ENCODE assay signal across 11 cellular contexts in the genomic region with DNA sequence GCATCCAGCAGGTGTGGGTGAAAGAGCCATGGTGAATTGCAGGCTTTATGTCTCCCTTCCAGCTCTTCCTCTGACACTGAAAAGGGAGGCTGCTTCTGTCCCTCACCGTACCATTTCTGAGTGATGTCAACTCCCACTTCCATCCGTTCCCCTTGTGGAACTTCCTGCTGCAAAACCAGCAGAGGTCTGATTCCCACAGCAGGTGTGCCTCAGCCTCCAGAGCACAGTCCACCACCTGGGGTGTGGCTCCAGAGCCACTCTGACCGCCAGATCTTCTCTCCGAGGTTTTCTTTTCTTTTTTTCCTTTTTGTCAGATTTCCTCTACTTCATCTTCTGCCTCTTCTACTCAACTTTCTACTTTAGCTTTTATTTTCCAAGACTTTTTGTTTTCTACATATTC.
"Had no signal": no experiment of that assay in that cellular context is flagged by ENCODE, and none has a peak within 500 bp of the region (broad histone marks: within the 10 kb centered on the region; RNA-seq: fewer than 3 reads in every experiment).

No MANE protein-coding gene starts in this region.

- H3K36me3 ChIP-seq: ovary had no signal

- DNase-seq: activated CD4-positive, alpha-beta T cell treated with anti-CD3 and anti-CD28 coated beads for 4 hours; activated naive CD4-positive, alpha-beta T cell treated with anti-CD3 and anti-CD28 coated beads for 36 hours; caudate nucleus; cortex of kidney; effector memory CD8-positive, alpha-beta T cell; erythroblast; ovary; stimulated activated CD4-positive, alpha-beta T cell treated with anti-CD3 and anti-CD28 coated beads, Interleukin-4, amount 100 ng/mL, for 4 hours had no signal

- H3K4me3 ChIP-seq: ovary had no signal

- H3K9me3 Mint-ChIP-seq: activated naive CD4-positive, alpha-beta T cell treated with anti-CD3 and anti-CD28 coated beads for 36 hours; activated T-helper 1 cell treated with anti-CD3 and anti-CD28 coated beads, Interleukin-12 subunit alpha, Interleukin-12 subunit beta, Interleukin-2, Interleukin-4 antibody, amounts not matched to agents 30 ng/mL and 10 ng/mL and 1 ng/mL, durations not matched to agents 14 hours and 24 hours and 36 hours; effector memory CD8-positive, alpha-beta T cell; neural crest cell had no signal

- H3K27ac Mint-ChIP-seq: activated naive CD4-positive, alpha-beta T cell treated with anti-CD3 and anti-CD28 coated beads for 36 hours; activated T-helper 1 cell treated with anti-CD3 and anti-CD28 coated beads, Interleukin-12 subunit alpha, Interleukin-12 subunit beta, Interleukin-2, Interleukin-4 antibody, amounts not matched to agents 30 ng/mL and 10 ng/mL and 1 ng/mL, durations not matched to agents 14 hours and 24 hours and 36 hours; effector memory CD8-positive, alpha-beta T cell; memory B cell had no signal

- ATAC-seq: effector memory CD8-positive, alpha-beta T cell had no signal

- H3K27ac ChIP-seq: ovary had no signal

- H3K4me1 Mint-ChIP-seq: neural crest cell had no signal

- H3K27me3 Mint-ChIP-seq: memory B cell had no signal

- H3K27me3 ChIP-seq: ovary had no signal

- H3K9me3 ChIP-seq: ovary had no signal

- H3K4me3 Mint-ChIP-seq: activated naive CD4-positive, alpha-beta T cell treated with anti-CD3 and anti-CD28 coated beads for 36 hours; activated T-helper 1 cell treated with anti-CD3 and anti-CD28 coated beads, Interleukin-12 subunit alpha, Interleukin-12 subunit beta, Interleukin-2, Interleukin-4 antibody, amounts not matched to agents 30 ng/mL and 10 ng/mL and 1 ng/mL, durations not matched to agents 14 hours and 24 hours and 36 hours; effector memory CD8-positive, alpha-beta T cell; memory B cell; neural crest cell had no signal
